ENCODE assay signal across 1 cellular context in the genomic region with DNA sequence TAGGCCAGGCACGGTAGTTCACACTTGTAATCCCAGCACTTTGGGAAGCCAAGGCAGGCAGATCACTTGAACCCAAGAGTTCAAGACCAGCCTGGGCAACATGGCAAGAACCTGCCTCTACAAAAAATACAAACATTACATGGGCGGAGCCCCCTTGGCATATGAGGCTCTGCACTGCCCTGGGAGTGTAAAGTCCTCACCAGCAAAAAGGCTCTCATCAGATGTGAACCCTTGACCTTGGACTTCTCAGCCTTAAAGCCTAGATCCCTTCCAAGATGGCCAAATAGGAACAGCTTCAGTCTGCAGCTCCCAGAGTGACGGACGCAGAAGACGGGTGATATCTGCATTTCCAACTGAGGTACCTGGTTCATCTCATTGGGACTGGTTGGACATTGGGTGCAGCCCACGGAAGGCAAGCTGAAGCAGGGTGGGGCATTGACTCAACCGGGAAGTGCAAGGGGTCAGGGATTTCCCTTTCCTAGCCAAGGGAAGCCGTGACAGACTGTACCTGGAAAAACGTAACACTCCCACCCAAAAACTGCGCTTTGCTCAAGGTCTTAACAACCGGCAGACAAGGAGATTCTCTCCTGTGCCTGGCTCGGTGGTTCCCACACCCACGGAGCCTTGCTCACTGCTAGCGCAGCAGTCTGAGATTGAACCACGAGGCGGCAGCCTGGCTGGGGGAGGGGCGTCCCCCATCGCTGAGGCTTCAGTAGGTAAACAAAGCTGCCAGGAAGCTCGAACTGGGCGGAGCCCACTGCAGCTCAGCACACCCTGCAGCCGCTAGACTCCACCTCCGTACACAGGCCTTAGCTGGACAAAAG.
TF ChIP-seq lines count a peak whose summit lies in the region.
"Not testable (repeated sequence)": the region's sequence is repeated elsewhere in the genome, so short reads cannot be mapped to it uniquely, and the experiment has no call there.

No MANE protein-coding gene starts in this region.

TF ChIP-seq in K562, 482 proteins besides CTCF, POLR2A, EP300 and RAD21 (continued from another document and continues in another):
- peak; percentile 25 to 55; a peak in 1 of 4 replicates for TF ChIP-seq TBL1XR1 (IDR thresholded peaks at IDR 0.05; ENCODE audit: low read length in 2 of 2)
- TF ChIP-seq ARID1B (IDR thresholded peaks at IDR 0.05): peak; percentile 76
- peak; percentile 73 for TF ChIP-seq SUPT5H (IDR thresholded peaks at IDR 0.05)
- TF ChIP-seq SMARCA4 (IDR thresholded peaks at IDR 0.05): peak; percentile 62; the same call in 1 of the 2 replicates
- peak; percentile 66; the same call in 1 of the 2 replicates for TF ChIP-seq HDGF (IDR thresholded peaks at IDR 0.05)
- peak; percentile 56 for TF ChIP-seq CBFA2T3 (IDR thresholded peaks at IDR 0.05)
- TF ChIP-seq JUND (IDR thresholded peaks at IDR 0.05; ENCODE audit: borderline replicate concordance, low read depth, low read length): peak; percentile 45; the same call in 1 of the 2 replicates
- peak; percentile 10; the same call in 1 of the 3 replicates for TF ChIP-seq JUND (tag; IDR thresholded peaks at IDR 0.05; ENCODE audit: borderline replicate concordance, low read depth, low read length)
- peak; percentile 96 for TF ChIP-seq MYC (IDR thresholded peaks at IDR 0.05; ENCODE audit: low read depth, low read length)
- TF ChIP-seq MYC (CRISPR knock-in tag; IDR thresholded peaks at IDR 0.05; ENCODE audit: borderline replicate concordance, low read depth); MYNN (CRISPR knock-in tag; IDR thresholded peaks at IDR 0.05): not testable (repeated sequence)
- peak; percentile 65; the same call in 1 of the 2 replicates for TF ChIP-seq MBD2 (IDR thresholded peaks at IDR 0.05; ENCODE audit: borderline replicate concordance, low read depth)
- TF ChIP-seq ELF1 (tag; IDR thresholded peaks at IDR 0.05): peak; percentile 60; the same call in 1 of the 2 replicates
- TF ChIP-seq NCOR1 (IDR thresholded peaks at IDR 0.05): peak; percentile 79
- peak; percentile 88 for TF ChIP-seq SMAD4 (CRISPR knock-in tag; conservative IDR thresholded peaks at IDR 0.05)
- TF ChIP-seq KLF16 (IDR thresholded peaks at IDR 0.05): peak; percentile 52
- peak; percentile 95 for TF ChIP-seq CTBP1 (IDR thresholded peaks at IDR 0.05; ENCODE audit: borderline replicate concordance)
- peak; percentile 51; the same call in 1 of the 2 replicates for TF ChIP-seq LCOR (CRISPR knock-in tag; IDR thresholded peaks at IDR 0.05)
- 0 out of 2 replicates have a peak, but pooled peaks have one; percentile 54 for TF ChIP-seq FOXK1 (CRISPR knock-in tag; IDR thresholded peaks at IDR 0.05; ENCODE audit: borderline replicate concordance)
- TF ChIP-seq DACH1 (IDR thresholded peaks at IDR 0.05; ENCODE audit: partially characterized antibody): peak; percentile 12
- TF ChIP-seq MAZ (CRISPR knock-in tag; conservative IDR thresholded peaks at IDR 0.05 in 1 of 2, IDR thresholded peaks at IDR 0.05 in 1 of 2): peak in 1 of 2 experiments; percentile 71; a peak in 2 of 4 replicates
- peak in 1 of 2 experiments; percentile 48; a peak in 1 of 4 replicates for TF ChIP-seq NONO (IDR thresholded peaks at IDR 0.05; ENCODE audit: low read depth in 2 of 2, low read length in 1 of 2)
- TF ChIP-seq ZBTB7A (IDR thresholded peaks at IDR 0.05; ENCODE audit: borderline replicate concordance, control insufficient read depth, low read depth, low read length): peak; percentile 52; the same call in 1 of the 2 replicates
- peak; percentile 85; the same call in 1 of the 2 replicates for TF ChIP-seq HDAC2 (IDR thresholded peaks at IDR 0.05)
- peak; percentile 65; the same call in 1 of the 2 replicates for TF ChIP-seq SMARCE1 (IDR thresholded peaks at IDR 0.05)
- TF ChIP-seq, protein P1, sequence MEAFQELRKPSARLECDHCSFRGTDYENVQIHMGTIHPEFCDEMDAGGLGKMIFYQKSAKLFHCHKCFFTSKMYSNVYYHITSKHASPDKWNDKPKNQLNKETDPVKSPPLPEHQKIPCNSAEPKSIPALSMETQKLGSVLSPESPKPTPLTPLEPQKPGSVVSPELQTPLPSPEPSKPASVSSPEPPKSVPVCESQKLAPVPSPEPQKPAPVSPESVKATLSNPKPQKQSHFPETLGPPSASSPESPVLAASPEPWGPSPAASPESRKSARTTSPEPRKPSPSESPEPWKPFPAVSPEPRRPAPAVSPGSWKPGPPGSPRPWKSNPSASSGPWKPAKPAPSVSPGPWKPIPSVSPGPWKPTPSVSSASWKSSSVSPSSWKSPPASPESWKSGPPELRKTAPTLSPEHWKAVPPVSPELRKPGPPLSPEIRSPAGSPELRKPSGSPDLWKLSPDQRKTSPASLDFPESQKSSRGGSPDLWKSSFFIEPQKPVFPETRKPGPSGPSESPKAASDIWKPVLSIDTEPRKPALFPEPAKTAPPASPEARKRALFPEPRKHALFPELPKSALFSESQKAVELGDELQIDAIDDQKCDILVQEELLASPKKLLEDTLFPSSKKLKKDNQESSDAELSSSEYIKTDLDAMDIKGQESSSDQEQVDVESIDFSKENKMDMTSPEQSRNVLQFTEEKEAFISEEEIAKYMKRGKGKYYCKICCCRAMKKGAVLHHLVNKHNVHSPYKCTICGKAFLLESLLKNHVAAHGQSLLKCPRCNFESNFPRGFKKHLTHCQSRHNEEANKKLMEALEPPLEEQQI (IDR thresholded peaks at IDR 0.05): peak; percentile 93
- TF ChIP-seq BRD9 (IDR thresholded peaks at IDR 0.05; ENCODE audit: low read depth, partially characterized antibody): peak; percentile 50
- peak; percentile 51 for TF ChIP-seq BHLHE40 (IDR thresholded peaks at IDR 0.05; ENCODE audit: low read length)
- TF ChIP-seq TAF1 (IDR thresholded peaks at IDR 0.05; ENCODE audit: control insufficient read depth, extremely low read depth, insufficient read depth, low read length, severe bottlenecking): peak; percentile 72
- TF ChIP-seq MYNN (IDR thresholded peaks at IDR 0.05): peak; percentile 76; the same call in 1 of the 2 replicates
- TF ChIP-seq, protein P2, sequence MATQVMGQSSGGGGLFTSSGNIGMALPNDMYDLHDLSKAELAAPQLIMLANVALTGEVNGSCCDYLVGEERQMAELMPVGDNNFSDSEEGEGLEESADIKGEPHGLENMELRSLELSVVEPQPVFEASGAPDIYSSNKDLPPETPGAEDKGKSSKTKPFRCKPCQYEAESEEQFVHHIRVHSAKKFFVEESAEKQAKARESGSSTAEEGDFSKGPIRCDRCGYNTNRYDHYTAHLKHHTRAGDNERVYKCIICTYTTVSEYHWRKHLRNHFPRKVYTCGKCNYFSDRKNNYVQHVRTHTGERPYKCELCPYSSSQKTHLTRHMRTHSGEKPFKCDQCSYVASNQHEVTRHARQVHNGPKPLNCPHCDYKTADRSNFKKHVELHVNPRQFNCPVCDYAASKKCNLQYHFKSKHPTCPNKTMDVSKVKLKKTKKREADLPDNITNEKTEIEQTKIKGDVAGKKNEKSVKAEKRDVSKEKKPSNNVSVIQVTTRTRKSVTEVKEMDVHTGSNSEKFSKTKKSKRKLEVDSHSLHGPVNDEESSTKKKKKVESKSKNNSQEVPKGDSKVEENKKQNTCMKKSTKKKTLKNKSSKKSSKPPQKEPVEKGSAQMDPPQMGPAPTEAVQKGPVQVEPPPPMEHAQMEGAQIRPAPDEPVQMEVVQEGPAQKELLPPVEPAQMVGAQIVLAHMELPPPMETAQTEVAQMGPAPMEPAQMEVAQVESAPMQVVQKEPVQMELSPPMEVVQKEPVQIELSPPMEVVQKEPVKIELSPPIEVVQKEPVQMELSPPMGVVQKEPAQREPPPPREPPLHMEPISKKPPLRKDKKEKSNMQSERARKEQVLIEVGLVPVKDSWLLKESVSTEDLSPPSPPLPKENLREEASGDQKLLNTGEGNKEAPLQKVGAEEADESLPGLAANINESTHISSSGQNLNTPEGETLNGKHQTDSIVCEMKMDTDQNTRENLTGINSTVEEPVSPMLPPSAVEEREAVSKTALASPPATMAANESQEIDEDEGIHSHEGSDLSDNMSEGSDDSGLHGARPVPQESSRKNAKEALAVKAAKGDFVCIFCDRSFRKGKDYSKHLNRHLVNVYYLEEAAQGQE (CRISPR knock-in tag; IDR thresholded peaks at IDR 0.05; ENCODE audit: low read depth): 0 out of 2 replicates have a peak, but pooled peaks have one; percentile 41
- TF ChIP-seq, protein P3, sequence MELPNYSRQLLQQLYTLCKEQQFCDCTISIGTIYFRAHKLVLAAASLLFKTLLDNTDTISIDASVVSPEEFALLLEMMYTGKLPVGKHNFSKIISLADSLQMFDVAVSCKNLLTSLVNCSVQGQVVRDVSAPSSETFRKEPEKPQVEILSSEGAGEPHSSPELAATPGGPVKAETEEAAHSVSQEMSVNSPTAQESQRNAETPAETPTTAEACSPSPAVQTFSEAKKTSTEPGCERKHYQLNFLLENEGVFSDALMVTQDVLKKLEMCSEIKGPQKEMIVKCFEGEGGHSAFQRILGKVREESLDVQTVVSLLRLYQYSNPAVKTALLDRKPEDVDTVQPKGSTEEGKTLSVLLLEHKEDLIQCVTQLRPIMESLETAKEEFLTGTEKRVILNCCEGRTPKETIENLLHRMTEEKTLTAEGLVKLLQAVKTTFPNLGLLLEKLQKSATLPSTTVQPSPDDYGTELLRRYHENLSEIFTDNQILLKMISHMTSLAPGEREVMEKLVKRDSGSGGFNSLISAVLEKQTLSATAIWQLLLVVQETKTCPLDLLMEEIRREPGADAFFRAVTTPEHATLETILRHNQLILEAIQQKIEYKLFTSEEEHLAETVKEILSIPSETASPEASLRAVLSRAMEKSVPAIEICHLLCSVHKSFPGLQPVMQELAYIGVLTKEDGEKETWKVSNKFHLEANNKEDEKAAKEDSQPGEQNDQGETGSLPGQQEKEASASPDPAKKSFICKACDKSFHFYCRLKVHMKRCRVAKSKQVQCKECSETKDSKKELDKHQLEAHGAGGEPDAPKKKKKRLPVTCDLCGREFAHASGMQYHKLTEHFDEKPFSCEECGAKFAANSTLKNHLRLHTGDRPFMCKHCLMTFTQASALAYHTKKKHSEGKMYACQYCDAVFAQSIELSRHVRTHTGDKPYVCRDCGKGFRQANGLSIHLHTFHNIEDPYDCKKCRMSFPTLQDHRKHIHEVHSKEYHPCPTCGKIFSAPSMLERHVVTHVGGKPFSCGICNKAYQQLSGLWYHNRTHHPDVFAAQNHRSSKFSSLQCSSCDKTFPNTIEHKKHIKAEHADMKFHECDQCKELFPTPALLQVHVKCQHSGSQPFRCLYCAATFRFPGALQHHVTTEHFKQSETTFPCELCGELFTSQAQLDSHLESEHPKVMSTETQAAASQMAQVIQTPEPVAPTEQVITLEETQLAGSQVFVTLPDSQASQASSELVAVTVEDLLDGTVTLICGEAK (IDR thresholded peaks at IDR 0.05): peak; percentile 51; the same call in 1 of the 2 replicates
- TF ChIP-seq, protein P3 (CRISPR knock-in tag; IDR thresholded peaks at IDR 0.05): not testable (repeated sequence)
- peak; percentile 47 for TF ChIP-seq RBBP5 (IDR thresholded peaks at IDR 0.05; ENCODE audit: borderline replicate concordance, insufficient read depth, low read length, poor library complexity, severe bottlenecking)
- peak; percentile 57; the same call in 1 of the 2 replicates for TF ChIP-seq MTA1 (IDR thresholded peaks at IDR 0.05; ENCODE audit: borderline replicate concordance)
- peak; percentile 74 for TF ChIP-seq DPF2 (IDR thresholded peaks at IDR 0.05)
- peak; percentile 35 to 47; a peak in 1 of 4 replicates for TF ChIP-seq ARNT (IDR thresholded peaks at IDR 0.05)
- peak; percentile 79 for TF ChIP-seq GATAD2B (IDR thresholded peaks at IDR 0.05; ENCODE audit: borderline replicate concordance)
- TF ChIP-seq TCF7 (IDR thresholded peaks at IDR 0.05; ENCODE audit: borderline replicate concordance): 0 out of 2 replicates have a peak, but pooled peaks have one; percentile 49
- TF ChIP-seq FOXA3 (CRISPR knock-in tag; conservative IDR thresholded peaks at IDR 0.05 in 1 of 2, IDR thresholded peaks at IDR 0.05 in 1 of 2): peak; percentile 98 to 99
- TF ChIP-seq DMBX1 (CRISPR knock-in tag; IDR thresholded peaks at IDR 0.05; ENCODE audit: borderline replicate concordance): peak; percentile 63; the same call in 1 of the 2 replicates
- peak; percentile 77; the same call in 1 of the 2 replicates for TF ChIP-seq XRCC5 (IDR thresholded peaks at IDR 0.05; ENCODE audit: low read depth, low read length)
- TF ChIP-seq, protein P4, sequence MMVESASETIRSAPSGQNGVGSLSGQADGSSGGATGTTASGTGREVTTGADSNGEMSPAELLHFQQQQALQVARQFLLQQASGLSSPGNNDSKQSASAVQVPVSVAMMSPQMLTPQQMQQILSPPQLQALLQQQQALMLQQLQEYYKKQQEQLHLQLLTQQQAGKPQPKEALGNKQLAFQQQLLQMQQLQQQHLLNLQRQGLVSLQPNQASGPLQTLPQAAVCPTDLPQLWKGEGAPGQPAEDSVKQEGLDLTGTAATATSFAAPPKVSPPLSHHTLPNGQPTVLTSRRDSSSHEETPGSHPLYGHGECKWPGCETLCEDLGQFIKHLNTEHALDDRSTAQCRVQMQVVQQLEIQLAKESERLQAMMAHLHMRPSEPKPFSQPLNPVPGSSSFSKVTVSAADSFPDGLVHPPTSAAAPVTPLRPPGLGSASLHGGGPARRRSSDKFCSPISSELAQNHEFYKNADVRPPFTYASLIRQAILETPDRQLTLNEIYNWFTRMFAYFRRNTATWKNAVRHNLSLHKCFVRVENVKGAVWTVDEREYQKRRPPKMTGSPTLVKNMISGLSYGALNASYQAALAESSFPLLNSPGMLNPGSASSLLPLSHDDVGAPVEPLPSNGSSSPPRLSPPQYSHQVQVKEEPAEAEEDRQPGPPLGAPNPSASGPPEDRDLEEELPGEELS (CRISPR knock-in tag; IDR thresholded peaks at IDR 0.05; ENCODE audit: borderline replicate concordance): 0 out of 2 replicates have a peak, but pooled peaks have one; percentile 89
- TF ChIP-seq L3MBTL2 (IDR thresholded peaks at IDR 0.05): peak; percentile 81
- TF ChIP-seq HCFC1 (IDR thresholded peaks at IDR 0.05; ENCODE audit: low read depth, low read length): peak; percentile 54
- TF ChIP-seq FOXK2 (conservative IDR thresholded peaks at IDR 0.05 in 1 of 2, IDR thresholded peaks at IDR 0.05 in 1 of 2; ENCODE audit: low read depth in 2 of 2): peak; percentile 98 to 99
